ENCODE assay signal across 24 cellular contexts in the genomic region with DNA sequence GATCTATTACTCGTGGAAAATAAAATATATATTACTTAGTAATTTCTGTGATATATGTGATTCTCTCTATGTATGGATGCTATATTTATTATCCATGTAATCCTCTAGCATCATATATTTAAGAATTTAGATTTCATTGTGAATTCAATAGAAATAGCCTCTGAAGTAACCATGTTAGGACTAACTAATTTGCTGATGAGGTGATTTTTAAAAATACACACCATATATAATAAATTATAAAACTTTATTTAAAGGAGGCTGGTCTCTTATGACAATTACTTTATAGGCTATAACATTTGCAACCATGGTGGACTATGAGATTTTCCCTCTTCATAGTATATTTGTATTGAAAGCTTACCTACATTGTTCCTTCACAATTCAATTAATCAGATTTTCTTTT.
"Had no signal": no experiment of that assay in that cellular context is flagged by ENCODE, and none has a peak within 500 bp of the region (broad histone marks: within the 10 kb centered on the region; RNA-seq: fewer than 3 reads in every experiment).

No MANE protein-coding gene starts in this region.

- H3K36me3 ChIP-seq: colonic mucosa, esophagus squamous epithelium, gastrocnemius medialis, heart right ventricle, left lung, lower lobe of right lung had no signal

- FAIRE-seq: endothelial cell of umbilical vein, islet of Langerhans, keratinocyte had no signal

- H3K27ac ChIP-seq: colonic mucosa, dorsolateral prefrontal cortex, esophagus squamous epithelium, gastrocnemius medialis, heart right ventricle, left lung, lower lobe of right lung had no signal

- H3K4me3 Mint-ChIP-seq: mesothelial cell of epicardium, naive B cell had no signal

- H3K9me3 ChIP-seq: colonic mucosa, esophagus squamous epithelium, gastrocnemius medialis, lower lobe of right lung, mucosa of descending colon had no signal

- DNase-seq: colonic mucosa; dermis blood vessel endothelial cell; dorsolateral prefrontal cortex; effector CD4-positive, alpha-beta T cell; effector memory CD4-positive, alpha-beta T cell; esophagus squamous epithelium; foreskin fibroblast; foreskin melanocyte; gastrocnemius medialis; glutamatergic neuron; head of caudate nucleus; heart right ventricle; hippocampal formation; left cardiac atrium; left lung; left ventricle myocardium superior; lower lobe of right lung; mesenchymal stem cell; mucosa of descending colon; naive B cell had no signal

- H3K4me3 ChIP-seq: colonic mucosa, dorsolateral prefrontal cortex, esophagus squamous epithelium, gastrocnemius medialis, heart right ventricle, left lung, lower lobe of right lung, mucosa of descending colon had no signal

- H3K27ac Mint-ChIP-seq: mesothelial cell of epicardium, naive B cell had no signal

- H3K36me3 Mint-ChIP-seq: mesothelial cell of epicardium, naive B cell had no signal

- ATAC-seq: gastrocnemius medialis, heart right ventricle, left cardiac atrium, left lung, left ventricle myocardium superior, lower lobe of right lung, mucosa of descending colon had no signal

- H3K4me1 Mint-ChIP-seq: mesothelial cell of epicardium, naive B cell had no signal

- H3K4me1 ChIP-seq: colonic mucosa, esophagus squamous epithelium, gastrocnemius medialis, heart right ventricle, left lung, lower lobe of right lung had no signal

- H3K27me3 ChIP-seq: colonic mucosa, dorsolateral prefrontal cortex, esophagus squamous epithelium, gastrocnemius medialis, heart right ventricle, left lung had no signal

- H3K27me3 Mint-ChIP-seq: naive B cell had no signal
